ENCODE assay signal across 13 cellular contexts in the genomic region with DNA sequence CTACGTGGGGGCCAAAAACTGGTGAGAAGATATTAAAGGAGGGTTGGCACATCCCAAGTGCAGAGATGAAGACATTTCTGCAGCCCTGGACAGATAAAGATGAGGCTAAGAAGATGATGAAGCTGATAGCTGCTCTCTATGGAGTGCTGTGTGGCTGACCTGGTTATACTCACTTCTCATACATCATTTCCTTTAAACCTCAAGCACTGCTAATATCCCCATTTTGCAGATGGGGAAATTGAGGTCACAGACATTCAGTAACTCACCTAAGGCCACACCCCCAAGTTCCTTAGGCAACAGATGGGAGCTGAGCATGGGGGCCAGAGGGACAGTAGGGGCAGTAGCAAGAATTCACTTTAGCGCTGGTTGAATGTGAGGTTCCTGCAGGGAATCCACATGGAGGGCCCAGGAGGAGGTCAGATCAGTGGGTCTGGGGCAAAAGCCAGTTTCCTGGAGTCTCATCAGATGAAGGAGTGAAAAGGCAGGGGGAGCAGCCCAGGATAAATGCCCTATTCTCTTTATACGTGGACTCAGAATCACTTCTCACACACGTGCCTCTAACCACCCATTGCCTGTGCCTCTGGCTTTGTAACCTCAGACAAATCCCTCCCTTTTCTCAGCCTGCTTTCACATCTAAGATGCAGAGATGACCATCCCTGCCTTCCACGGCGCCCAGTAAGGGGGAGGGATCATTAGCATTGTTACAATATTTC.
DNase-seq lines count a peak whose midpoint lies in the region; ATAC-seq, FAIRE-seq and TF ChIP-seq lines count a peak whose summit lies in the region.
"Had no signal": no experiment of that assay in that cellular context is flagged by ENCODE, and none has a peak within 500 bp of the region (broad histone marks: within the 10 kb centered on the region; RNA-seq: fewer than 3 reads in every experiment).

No MANE protein-coding gene starts in this region.

- CTCF ChIA-PET in HepG2 (lab: Yijun Ruan, JAX; ENCODE audit: low intra/inter-chr PET ratio, low total read pairs) = no interaction called here

- no peaks in the 10 kb centered on the region for H4K20me1 ChIP-seq in HepG2 (ENCODE audit: insufficient read depth, low read length)

- peaks cover 46% of the 10 kb centered on the region for H3K4me1 Mint-ChIP-seq in T-helper 2 cell treated with Interferon-gamma antibody and Interleukin-4, amounts not matched to agents 5 μg/mL and 100 μg/mL, for 36 hours (ENCODE audit: low read depth)

- POLR2A ChIA-PET in HepG2 (lab: Yijun Ruan, JAX) = no interaction called here

- no peaks in the 10 kb centered on the region for H3K9me3 ChIP-seq in HepG2 (ENCODE audit: low read length)
- H3K9me3 ChIP-seq in right lobe of liver = no peaks in the 10 kb centered on the region
- no peaks in the 10 kb centered on the region for H3K9me3 ChIP-seq in stomach
- H3K9me3 ChIP-seq: SJCRH30 had no signal

- in situ Hi-C loops in HepG2 (cut with HindIII; ENCODE audit: extremely low pct_ligation_motif_present, low pct_unique_long_range_greater_than_20kb) = no loop called here

- no peaks in the 10 kb centered on the region for H3K79me2 ChIP-seq in HepG2 (ENCODE audit: insufficient read depth, low read length)

- no peaks in the 10 kb centered on the region for H3K9me3 Mint-ChIP-seq in T-helper 2 cell treated with Interferon-gamma antibody and Interleukin-4, amounts not matched to agents 5 μg/mL and 100 μg/mL, for 36 hours

- 96% methylated on average over 6 of the region's 6 CpGs for WGBS in HepG2 (ENCODE audit: low lambda C conversion rate)
- WGBS in right lobe of liver (ENCODE audit: insufficient coverage, low coverage, low lambda C conversion rate, missing lambda C conversion rate) = 88% methylated on average over 1 of the region's 6 CpGs
- WGBS in stomach, 5 donors = 74 to 83% (median 79%) methylated on average over 6 of the region's 6 CpGs

- no peak for FAIRE-seq in HepG2 (lab: Jason Lieb, UNC)
- FAIRE-seq: endothelial cell of umbilical vein had no signal

- TF ChIP-seq POLR2A in HepG2 (IDR thresholded peaks at IDR 0.05; ENCODE audit: insufficient read depth in 1 of 2, low read depth in 2 of 2, low read length in 2 of 2) (no peak), right lobe of liver (IDR thresholded peaks at IDR 0.05) (no peak), stomach (IDR thresholded peaks at IDR 0.05) (no peak)

- intact Hi-C loops in HepG2 (cut with micrococcal nuclease; ENCODE audit: unreplicated experiment) (no loop called here), right lobe of liver (cut with DNase I) (no loop called here), stomach (cut with DNase I; ENCODE audit: low total_unique reads) (no loop called here)

- TF ChIP-seq CTCF in HepG2 (CRISPR knock-in tag; IDR thresholded peaks at IDR 0.05) (no peak), right lobe of liver (IDR thresholded peaks at IDR 0.05) (no peak), stomach (IDR thresholded peaks at IDR 0.05) (no peak)

- H3K27ac ChIP-seq in HepG2 (ENCODE audit: extremely low read length, insufficient read depth, low read length) (no peak overlapping the region), right lobe of liver (no peak overlapping the region), stomach (peak overlapping the region in 4 of 5 donors; percentile 24 to 40 (median 35))
- H3K27ac ChIP-seq: SJCRH30 had no signal

- DNase-seq in HepG2 (ENCODE audit: low spot score) = no peak
- DNase-seq in right lobe of liver = no peak
- DNase-seq in T-helper 2 cell treated with Interferon-gamma antibody and Interleukin-4, amounts not matched to agents 5 μg/mL and 100 μg/mL, for 36 hours (ENCODE audit: low spot score) = no peak
- DNase-seq in foreskin melanocyte = peak; percentile 93
- no peak for DNase-seq in stomach
- no peak for DNase-seq in pons (ENCODE audit: low spot score)
- DNase-seq: amniotic stem cell; NCI-H226; SJCRH30; stimulated activated naive CD4-positive, alpha-beta T cell treated with Interleukin-2 at 50 U/mL for 16 hours had no signal

- H3K4me1 ChIP-seq in HepG2 (ENCODE audit: insufficient read depth, low read length) (peaks cover 15% of the 10 kb centered on the region), right lobe of liver (peaks cover 0 to 24% (median 12%) of the 10 kb centered on the region in 4 donors), stomach (peaks cover 0 to 22% (median 16%) of the 10 kb centered on the region in 4 donors)
- H3K4me1 ChIP-seq: SJCRH30 had no signal

- H2AFZ ChIP-seq in HepG2 (ENCODE audit: low read length) = no peak overlapping the region

- H3K4me3 ChIP-seq in HepG2 (replicated peaks in 1 of 3; ENCODE audit: insufficient read depth in 1 of 3, low read depth in 2 of 3, low read length in 3 of 3) (no peak overlapping the region), right lobe of liver (no peak overlapping the region), stomach (no peak overlapping the region)
- H3K4me3 ChIP-seq: SJCRH30 had no signal

- TF ChIP-seq RAD21 in HepG2 (CRISPR knock-in tag; IDR thresholded peaks at IDR 0.05) = no peak

- ATAC-seq in HepG2 (no peak), right lobe of liver (no peak), HG03521 (IDR thresholded peaks at IDR 0.05; ENCODE audit: unreplicated experiment) (no peak), HG03196 (IDR thresholded peaks at IDR 0.05; ENCODE audit: unreplicated experiment) (no peak)

- no peak overlapping the region for H3K9ac ChIP-seq in HepG2 (ENCODE audit: insufficient read depth, low read depth, low read length)

- TF ChIP-seq EP300 in HepG2 (IDR thresholded peaks at IDR 0.05; ENCODE audit: low read depth in 2 of 2, low read length in 2 of 2) (no peak), HepG2 (CRISPR knock-in tag; IDR thresholded peaks at IDR 0.05; ENCODE audit: borderline replicate concordance) (no peak), stomach (IDR thresholded peaks at IDR 0.05) (no peak)

- H3K4me2 ChIP-seq in HepG2 (ENCODE audit: low read depth, low read length) = no peak overlapping the region

- H3K27me3 Mint-ChIP-seq in T-helper 2 cell treated with Interferon-gamma antibody and Interleukin-4, amounts not matched to agents 5 μg/mL and 100 μg/mL, for 36 hours (ENCODE audit: low read depth) = no peaks in the 10 kb centered on the region

- H3K36me3 ChIP-seq in HepG2 (replicated peaks in 1 of 2; ENCODE audit: control insufficient read depth in 1 of 2, insufficient read depth in 2 of 2, low read length in 2 of 2) = no peaks in the 10 kb centered on the region; a peak in 2 of 5 replicates
- peaks cover 0 to 2% (median 0%) of the 10 kb centered on the region in 4 donors for H3K36me3 ChIP-seq in right lobe of liver
- H3K36me3 ChIP-seq in stomach = peaks cover 0 to 24% (median 9%) of the 10 kb centered on the region in 4 donors
- H3K36me3 ChIP-seq: SJCRH30 had no signal

- no TSS peak for BruUV-seq in HepG2 (replicated peaks; lab: Mats Ljungman, UMichigan)

- H3K4me3 Mint-ChIP-seq in T-helper 2 cell treated with Interferon-gamma antibody and Interleukin-4, amounts not matched to agents 5 μg/mL and 100 μg/mL, for 36 hours = no peak overlapping the region

- H3K27me3 ChIP-seq in HepG2 (ENCODE audit: control insufficient read depth in 1 of 2, insufficient read depth in 2 of 2, low read length in 2 of 2) (no peaks in the 10 kb centered on the region), right lobe of liver (no peaks in the 10 kb centered on the region), stomach (no peaks in the 10 kb centered on the region)

- peak overlapping the region; percentile 77 for H3K27ac Mint-ChIP-seq in T-helper 2 cell treated with Interferon-gamma antibody and Interleukin-4, amounts not matched to agents 5 μg/mL and 100 μg/mL, for 36 hours

- peaks cover 67% of the 10 kb centered on the region for H3K36me3 Mint-ChIP-seq in T-helper 2 cell treated with Interferon-gamma antibody and Interleukin-4, amounts not matched to agents 5 μg/mL and 100 μg/mL, for 36 hours (ENCODE audit: low read depth)

TF ChIP-seq in HepG2, 621 proteins besides CTCF, POLR2A, EP300 and RAD21:
- TF ChIP-seq ZNF639 (CRISPR knock-in tag; conservative IDR thresholded peaks at IDR 0.05) (no peak), CEBPB (IDR thresholded peaks at IDR 0.05; ENCODE audit: borderline replicate concordance, low read depth, low read length) (no peak), ZNF629 (CRISPR knock-in tag; conservative IDR thresholded peaks at IDR 0.05) (peak; percentile 81), SRSF9 (IDR thresholded peaks at IDR 0.05; ENCODE audit: borderline replicate concordance, insufficient read depth, low read depth, low read length, poor library complexity, severe bottlenecking) (no peak)
TF ChIP-seq in HepG2: peak in this region for 1.

Comparison
In these comparisons a context has a peak if more than half of its experiments do, and no peak if none do; other contexts are left out.
1. H3K27ac ChIP-seq: peak in stomach (4 of 5); none in HepG2 (single experiment) and right lobe of liver (0 of 3).